ENCODE assay signal across 8 cellular contexts in the genomic region with DNA sequence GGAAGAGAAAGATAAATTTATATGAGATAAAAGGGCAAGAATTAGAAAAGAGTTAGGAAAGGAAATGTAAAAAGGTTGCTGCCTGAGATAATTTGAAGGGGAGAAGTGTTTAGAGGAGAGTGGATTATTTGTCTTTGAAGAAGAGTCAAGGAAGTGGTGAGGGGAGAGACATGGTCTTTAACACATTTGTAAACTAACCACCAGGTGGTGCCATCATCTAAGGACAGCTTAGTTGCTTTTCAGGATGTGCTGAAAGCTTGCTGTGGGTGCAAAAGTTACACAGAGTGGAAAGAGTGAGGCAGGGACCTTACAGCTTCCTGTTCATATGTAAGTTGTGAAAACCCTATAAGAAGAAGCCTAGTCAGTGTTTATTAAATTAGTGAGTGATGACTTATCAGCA.
DNase-seq lines count a peak whose midpoint lies in the region; ATAC-seq, FAIRE-seq and TF ChIP-seq lines count a peak whose summit lies in the region.
"Had no signal": no experiment of that assay in that cellular context is flagged by ENCODE, and none has a peak within 500 bp of the region (broad histone marks: within the 10 kb centered on the region; RNA-seq: fewer than 3 reads in every experiment).

No MANE protein-coding gene starts in this region.

- H3K4me3 ChIP-seq in GM12865 (ENCODE audit: low read depth, low read length) (no peak overlapping the region), keratinocyte (ENCODE audit: control insufficient read depth in 2 of 3, extremely low read depth in 1 of 3, insufficient read depth in 2 of 3, low read depth in 1 of 3, low read length in 3 of 3) (no peak overlapping the region)

- no peak for FAIRE-seq in keratinocyte (lab: Jason Lieb, UNC)
- FAIRE-seq: endometrium had no signal

- no peak overlapping the region for H3K9ac ChIP-seq in keratinocyte (ENCODE audit: control insufficient read depth, extremely low read depth, insufficient read depth, low read length)

- peak; percentile 41 for DNase-seq in GM12865 (ENCODE audit: low read depth)
- DNase-seq in HT1080 (ENCODE audit: low read depth): peak; percentile 58
- DNase-seq in RKO (ENCODE audit: low spot score): peak; percentile 53
- no peak for DNase-seq in keratinocyte (ENCODE audit: low read depth, low spot score)
- DNase-seq in glomerular visceral epithelial cell (ENCODE audit: extremely low spot score): no peak

- no peaks in the 10 kb centered on the region for H4K20me1 ChIP-seq in keratinocyte (ENCODE audit: control insufficient read depth, extremely low read depth, insufficient read depth, low read length)

- dilution Hi-C loops in keratinocyte (cut with MboI; ENCODE audit: extremely low pct_ligation_motif_present, low sequenced_read_pairs): no loop called here

- H3K79me2 ChIP-seq in keratinocyte (ENCODE audit: control insufficient read depth, insufficient read depth, low read length): no peaks in the 10 kb centered on the region

- peak; percentile 31 for TF ChIP-seq CTCF in GM12865 (IDR thresholded peaks at IDR 0.05; ENCODE audit: insufficient read depth, low read depth, low read length, missing control alignments)
- TF ChIP-seq CTCF in keratinocyte (optimal IDR thresholded peaks at IDR 0.05 in 1 of 3, IDR thresholded peaks at IDR 0.05 in 1 of 3, conservative IDR thresholded peaks at IDR 0.05 in 1 of 3; ENCODE audit: extremely low read depth in 1 of 3, insufficient read depth in 2 of 3, low read length in 3 of 3): peak in 2 of 3 experiments; percentile 24 to 45

- ATAC-seq in GM19395 (IDR thresholded peaks at IDR 0.05; ENCODE audit: unreplicated experiment): no peak
- no peak for ATAC-seq in GM19455 (IDR thresholded peaks at IDR 0.05; ENCODE audit: unreplicated experiment)

- H3K4me1 ChIP-seq in keratinocyte (ENCODE audit: control insufficient read depth, extremely low read depth, insufficient read depth, low read length): no peaks in the 10 kb centered on the region

- no peaks in the 10 kb centered on the region for H3K27me3 ChIP-seq in keratinocyte (ENCODE audit: control insufficient read depth, extremely low read depth, insufficient read depth, low read length)

- no peaks in the 10 kb centered on the region for H3K9me1 ChIP-seq in keratinocyte (ENCODE audit: control insufficient read depth, extremely low read depth, insufficient read depth, low read length)

- no peaks in the 10 kb centered on the region for H3K36me3 ChIP-seq in keratinocyte (ENCODE audit: control insufficient read depth in 2 of 2, extremely low read depth in 1 of 2, insufficient read depth in 2 of 2, low read length in 2 of 2)

- no peak overlapping the region for H2AFZ ChIP-seq in keratinocyte (ENCODE audit: control insufficient read depth, low read length)

- no peaks in the 10 kb centered on the region for H3K9me3 ChIP-seq in keratinocyte (ENCODE audit: control insufficient read depth, low read depth, low read length)

- no peak overlapping the region for H3K4me2 ChIP-seq in keratinocyte (ENCODE audit: control insufficient read depth, extremely low read depth, insufficient read depth, low read depth, low read length)

- no peak overlapping the region for H3K27ac ChIP-seq in keratinocyte (ENCODE audit: control insufficient read depth, insufficient read depth, low read length)

Comparison
In these comparisons a context has a peak if more than half of its experiments do, and no peak if none do; other contexts are left out.
1. DNase-seq: peak in GM12865 (single experiment), HT1080 (single experiment) and RKO (single experiment); none in keratinocyte (single experiment) and glomerular visceral epithelial cell (single experiment).